2 cellular contexts compared by ENCODE assay signal in genomic region chr7:55534262-55534915, GRCh38.
TF ChIP-seq lines count a peak whose summit lies in the region.

No MANE protein-coding gene starts in this region.

TF ChIP-seq in A549, 52 proteins besides CTCF, POLR2A, EP300 and RAD21 (continued from another document):
- TF ChIP-seq CBX2 (IDR thresholded peaks at IDR 0.05; ENCODE audit: borderline replicate concordance, low read depth) (no peak), RARB (CRISPR knock-in tag; IDR thresholded peaks at IDR 0.05) (no peak), ZC3H11A (IDR thresholded peaks at IDR 0.05) (no peak), POLR2AphosphoS2 (conservative IDR thresholded peaks at IDR 0.05; ENCODE audit: low read length) (no peak), SMC3 (IDR thresholded peaks at IDR 0.05) (no peak)

TF ChIP-seq in SK-N-SH, 30 proteins besides CTCF, POLR2A, EP300 and RAD21 (continued from another document):
- TF ChIP-seq, protein P1, sequence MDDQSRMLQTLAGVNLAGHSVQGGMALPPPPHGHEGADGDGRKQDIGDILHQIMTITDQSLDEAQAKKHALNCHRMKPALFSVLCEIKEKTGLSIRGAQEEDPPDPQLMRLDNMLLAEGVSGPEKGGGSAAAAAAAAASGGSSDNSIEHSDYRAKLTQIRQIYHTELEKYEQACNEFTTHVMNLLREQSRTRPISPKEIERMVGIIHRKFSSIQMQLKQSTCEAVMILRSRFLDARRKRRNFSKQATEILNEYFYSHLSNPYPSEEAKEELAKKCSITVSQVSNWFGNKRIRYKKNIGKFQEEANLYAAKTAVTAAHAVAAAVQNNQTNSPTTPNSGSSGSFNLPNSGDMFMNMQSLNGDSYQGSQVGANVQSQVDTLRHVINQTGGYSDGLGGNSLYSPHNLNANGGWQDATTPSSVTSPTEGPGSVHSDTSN (IDR thresholded peaks at IDR 0.05) = no peak; the same call in none of the 2 replicates
